ENCODE assay signal across 8 cellular contexts in the genomic region with DNA sequence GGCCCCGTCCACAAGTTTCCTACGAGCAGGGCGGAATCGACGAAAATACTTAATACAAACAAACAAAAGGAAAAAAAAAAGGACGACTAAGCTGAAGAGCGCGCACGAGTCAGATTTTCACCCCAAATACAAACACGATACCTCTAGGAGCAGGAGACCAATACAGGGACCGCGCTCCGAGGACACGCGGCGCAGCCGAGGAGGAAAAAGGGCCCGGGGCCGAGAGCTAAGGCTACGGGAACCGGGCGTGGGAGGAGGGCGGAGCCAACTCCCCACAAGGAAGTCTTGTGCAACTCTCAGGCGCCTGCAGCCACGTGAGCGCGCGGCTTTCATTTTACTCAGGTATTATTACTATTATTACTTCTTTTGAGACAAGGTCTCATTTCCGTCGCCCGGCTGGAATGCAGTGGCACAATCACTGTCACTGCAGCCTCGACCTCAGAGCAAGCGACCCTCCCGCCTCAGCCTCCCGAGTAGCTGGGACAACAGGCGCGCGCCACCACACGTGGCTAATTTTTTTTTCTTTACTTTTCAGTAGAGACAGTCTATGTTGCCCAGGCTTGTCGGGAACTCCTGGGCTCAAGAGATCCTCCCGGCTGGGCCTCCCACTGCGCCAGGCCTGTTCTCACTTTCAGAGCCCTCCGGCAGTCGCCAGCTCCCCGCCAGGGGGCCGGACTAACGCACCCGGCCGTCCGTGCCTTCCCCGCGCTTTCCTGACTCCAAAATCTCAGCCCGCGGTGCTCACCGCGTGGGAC. TPM values are rescaled to one million over a fixed set of nuclear protein-coding genes. Genes with fewer than 3 reads are reported as not detected.
DNase-seq lines count a peak whose midpoint lies in the region; ATAC-seq lines count a peak whose summit lies in the region.

No MANE protein-coding gene starts in this region.

- H3K4me3 ChIP-seq in Jurkat, Clone E6-1 (ENCODE audit: low read length): peak overlapping the region; percentile 92

- peak; percentile 87 for DNase-seq in ELF-1 (ENCODE audit: low read depth, low spot score)
- peak; percentile 88 for DNase-seq in Jurkat, Clone E6-1 (ENCODE audit: low read depth, low spot score)
- peak; percentile 58 for DNase-seq in SHP77 treated with DMSO at 0.1 percent for 48 hours (lab: John Stamatoyannopoulos, UW)
- peak; percentile 61 to 81 (median 71) for DNase-seq in activated naive CD4-positive, alpha-beta T cell (lab: John Stamatoyannopoulos, UW)
- peak; percentile 85 for DNase-seq in foreskin melanocyte
- peak; percentile 50 for DNase-seq in non-pigmented ciliary epithelial cell (ENCODE audit: low read depth)
- DNase-seq in superior temporal gyrus (ENCODE audit: extremely low spot score): peak; percentile 81

- ATAC-seq in GM21717 (IDR thresholded peaks at IDR 0.05; ENCODE audit: unreplicated experiment): peak; percentile 52

RNA-seq across cellular contexts. Expression of gene HNRNPF, which starts 1.2 kb away (rescaled TPM):
- polyA plus RNA-seq in Jurkat, Clone E6-1 (2012; ENCODE audit: insufficient read depth, insufficient read length): 315 TPM

RNA-seq across cellular contexts. Expression of gene ZNF487, which starts 29.2 kb away (rescaled TPM):
- polyA plus RNA-seq in Jurkat, Clone E6-1 (2012; ENCODE audit: insufficient read depth, insufficient read length): 3.0 TPM

RNA-seq across cellular contexts. Expression of gene FXYD4, which starts 36.3 kb away (rescaled TPM):
- not detected for polyA plus RNA-seq in Jurkat, Clone E6-1 (2012; ENCODE audit: insufficient read depth, insufficient read length)

Comparison
In these comparisons a context has a peak if more than half of its experiments do, and no peak if none do; other contexts are left out.
1. Peak in every context shown above with its lines: DNase-seq, ATAC-seq and H3K4me3 ChIP-seq.